ENCODE assay signal across 1 cellular context in the genomic region with DNA sequence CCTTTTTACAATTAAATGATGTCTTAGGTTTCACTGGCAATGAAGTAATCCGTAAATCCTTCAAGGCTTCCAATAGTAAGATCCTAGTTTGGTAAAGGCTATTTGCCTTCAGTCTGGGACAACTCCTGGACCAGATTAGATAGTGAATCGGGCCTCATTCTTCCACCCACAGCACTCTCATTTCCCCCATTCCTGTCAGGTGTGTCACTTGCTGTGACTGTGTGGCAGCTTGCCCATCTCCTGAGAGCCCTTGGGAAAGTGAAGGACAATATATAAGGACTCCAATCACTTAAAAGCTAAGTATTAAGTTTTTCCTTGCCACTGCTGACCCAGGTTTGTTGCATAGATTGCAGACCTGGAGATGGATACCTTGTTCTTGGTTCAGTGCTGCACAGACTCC.
TF ChIP-seq lines count a peak whose summit lies in the region.

No MANE protein-coding gene starts in this region.

TF ChIP-seq in endothelial cell of umbilical vein, 7 proteins besides CTCF, POLR2A, EP300 and RAD21:
- TF ChIP-seq, protein P1, sequence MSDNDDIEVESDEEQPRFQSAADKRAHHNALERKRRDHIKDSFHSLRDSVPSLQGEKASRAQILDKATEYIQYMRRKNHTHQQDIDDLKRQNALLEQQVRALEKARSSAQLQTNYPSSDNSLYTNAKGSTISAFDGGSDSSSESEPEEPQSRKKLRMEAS (IDR thresholded peaks at IDR 0.05; ENCODE audit: insufficient read depth, insufficient read length), result no peak
- TF ChIP-seq MYC (IDR thresholded peaks at IDR 0.05; ENCODE audit: low read depth, low read length) (no peak), GATA2 (IDR thresholded peaks at IDR 0.05; ENCODE audit: insufficient read depth, insufficient read length, low read depth, low read length) (no peak), FOS (IDR thresholded peaks at IDR 0.05; ENCODE audit: borderline replicate concordance, insufficient read depth, low read length) (no peak), JUN (IDR thresholded peaks at IDR 0.05; ENCODE audit: borderline replicate concordance, insufficient read depth, insufficient read length, low read depth) (no peak), POLR2AphosphoS5 (IDR thresholded peaks at IDR 0.05; ENCODE audit: insufficient read depth, low read depth, low read length) (no peak), EZH2 (IDR thresholded peaks at IDR 0.05; ENCODE audit: borderline replicate concordance, low read depth, low read length, severe bottlenecking) (no peak)
